Comparison of ENCODE assay signal across 10 cellular contexts in genomic region chr3:100875239-100875638, GRCh38.
DNase-seq lines count a peak whose midpoint lies in the region; ATAC-seq and TF ChIP-seq lines count a peak whose summit lies in the region.
"Had no signal": no experiment of that assay in that cellular context is flagged by ENCODE, and none has a peak within 500 bp of the region (broad histone marks: within the 10 kb centered on the region; RNA-seq: fewer than 3 reads in every experiment).

No MANE protein-coding gene starts in this region.

- no peaks in the 10 kb centered on the region for H3K4me1 Mint-ChIP-seq in CD14-positive monocyte
- H3K4me1 Mint-ChIP-seq in stimulated activated naive B cell treated with anti-CD40 and anti-IgM and Interleukin-4, amounts not matched to agents 10 μg/mL and 1 μg/mL and 100 μg/mL, for 72 hours = no peaks in the 10 kb centered on the region

- no peaks in the 10 kb centered on the region for H3K27me3 Mint-ChIP-seq in CD14-positive monocyte (ENCODE audit: low read depth in 3 of 3)
- peaks cover 0 to 3% of the 10 kb centered on the region in 2 donors for H3K27me3 Mint-ChIP-seq in stimulated activated naive B cell treated with anti-CD40 and anti-IgM and Interleukin-4, amounts not matched to agents 10 μg/mL and 1 μg/mL and 100 μg/mL, for 72 hours

- no peak overlapping the region for H3K27ac Mint-ChIP-seq in CD14-positive monocyte
- H3K27ac Mint-ChIP-seq in stimulated activated naive B cell treated with anti-CD40 and anti-IgM and Interleukin-4, amounts not matched to agents 10 μg/mL and 1 μg/mL and 100 μg/mL, for 72 hours = no peak overlapping the region

- peak; percentile 31 for DNase-seq in BE2C
- peak; percentile 63 for DNase-seq in NCI-H1092 treated with DMSO at 0.1 percent for 48 hours (lab: John Stamatoyannopoulos, UW)
- peak; percentile 58 for DNase-seq in brain microvascular endothelial cell
- DNase-seq in mucosa of descending colon = peak; percentile 47 to 86 (median 72)
- no peak for DNase-seq in CD14-positive monocyte (ENCODE audit: low spot score)
- DNase-seq in NCI-H187 (lab: John Stamatoyannopoulos, UW) = no peak
- DNase-seq in AML-193 (lab: John Stamatoyannopoulos, UW) = no peak
- DNase-seq in stimulated activated naive B cell treated with anti-CD40 and anti-IgM and Interleukin-4, amounts not matched to agents 10 μg/mL and 1 μg/mL and 100 μg/mL, for 72 hours = no peak
- DNase-seq: activated T-cell treated with anti-CD3 and anti-CD28 coated beads, Interleukin-2, amount 50 U/mL, for 4 hours had no signal

- in situ Hi-C loops in brain microvascular endothelial cell (cut with HindIII; ENCODE audit: low pct_ligation_motif_present, low sequenced_read_pairs) = no loop called here

- H3K4me3 Mint-ChIP-seq in CD14-positive monocyte = no peak overlapping the region
- no peak overlapping the region for H3K4me3 Mint-ChIP-seq in stimulated activated naive B cell treated with anti-CD40 and anti-IgM and Interleukin-4, amounts not matched to agents 10 μg/mL and 1 μg/mL and 100 μg/mL, for 72 hours
- H3K4me3 Mint-ChIP-seq: activated T-cell treated with anti-CD3 and anti-CD28 coated beads, Interleukin-2, amount 50 U/mL, for 4 hours had no signal

- H3K27me3 ChIP-seq in BE2C = no peaks in the 10 kb centered on the region
- H3K27me3 ChIP-seq in brain microvascular endothelial cell (replicated peaks) = no peaks in the 10 kb centered on the region
- H3K27me3 ChIP-seq: neutrophil had no signal

- H3K36me3 ChIP-seq in BE2C (no peaks in the 10 kb centered on the region), brain microvascular endothelial cell (replicated peaks) (no peaks in the 10 kb centered on the region), mucosa of descending colon (ENCODE audit: low read depth) (no peaks in the 10 kb centered on the region)
- H3K36me3 ChIP-seq: neutrophil had no signal

- H3K9me3 ChIP-seq in BE2C = no peaks in the 10 kb centered on the region
- no peaks in the 10 kb centered on the region for H3K9me3 ChIP-seq in mucosa of descending colon
- H3K9me3 ChIP-seq: neutrophil had no signal

- H3K4me1 ChIP-seq in BE2C (peaks cover 10% of the 10 kb centered on the region), mucosa of descending colon (ENCODE audit: low read depth) (no peaks in the 10 kb centered on the region)

- peak; percentile 78 for ATAC-seq in mucosa of descending colon
- ATAC-seq in stimulated activated naive B cell treated with anti-CD40 and anti-IgM and Interleukin-4, amounts not matched to agents 10 μg/mL and 1 μg/mL and 100 μg/mL, for 72 hours (replicated peaks) = no peak
- ATAC-seq: activated T-cell treated with anti-CD3 and anti-CD28 coated beads, Interleukin-2, amount 50 U/mL, for 4 hours had no signal

- H3K27ac ChIP-seq in brain microvascular endothelial cell = no peak overlapping the region
- H3K27ac ChIP-seq: neutrophil had no signal

- TF ChIP-seq CTCF in BE2C (IDR thresholded peaks at IDR 0.05; ENCODE audit: low read depth, low read length) (no peak), brain microvascular endothelial cell (IDR thresholded peaks at IDR 0.05; ENCODE audit: low read depth, low read length, missing control alignments) (no peak), mucosa of descending colon (IDR thresholded peaks at IDR 0.05) (no peak), CD14-positive monocyte (IDR thresholded peaks at IDR 0.05) (no peak)

- H3K36me3 Mint-ChIP-seq in CD14-positive monocyte = no peaks in the 10 kb centered on the region
- no peaks in the 10 kb centered on the region for H3K36me3 Mint-ChIP-seq in stimulated activated naive B cell treated with anti-CD40 and anti-IgM and Interleukin-4, amounts not matched to agents 10 μg/mL and 1 μg/mL and 100 μg/mL, for 72 hours

- no peak overlapping the region for H3K4me3 ChIP-seq in BE2C (ENCODE audit: low read depth, low read length)
- no peak overlapping the region for H3K4me3 ChIP-seq in brain microvascular endothelial cell (ENCODE audit: low read depth, low read length)
- no peak overlapping the region for H3K4me3 ChIP-seq in mucosa of descending colon

- intact Hi-C loops in mucosa of descending colon (cut with DNase I, micrococcal nuclease) = no loop called here
- intact Hi-C loops in CD14-positive monocyte (cut with micrococcal nuclease) = no loop called here

- H3K9me3 Mint-ChIP-seq in CD14-positive monocyte = peaks cover 0 to under 1% (median 0%) of the 10 kb centered on the region in 7 donors
- H3K9me3 Mint-ChIP-seq in stimulated activated naive B cell treated with anti-CD40 and anti-IgM and Interleukin-4, amounts not matched to agents 10 μg/mL and 1 μg/mL and 100 μg/mL, for 72 hours = peaks cover 0 to 4% of the 10 kb centered on the region in 2 donors
- H3K9me3 Mint-ChIP-seq: activated T-cell treated with anti-CD3 and anti-CD28 coated beads, Interleukin-2, amount 50 U/mL, for 4 hours had no signal

Comparison
In these comparisons a context has a peak if more than half of its experiments do, and no peak if none do; other contexts are left out.
1. DNase-seq: peak in BE2C (single experiment), NCI-H1092 treated with DMSO at 0.1 percent for 48 hours (single experiment), brain microvascular endothelial cell (single experiment) and mucosa of descending colon (3 of 3); none in CD14-positive monocyte (single experiment), NCI-H187 (0 of 2), AML-193 (0 of 2) and stimulated activated naive B cell treated with anti-CD40 and anti-IgM and Interleukin-4, amounts not matched to agents 10 μg/mL and 1 μg/mL and 100 μg/mL, for 72 hours (single experiment).